Comparison of ENCODE assay signal across 1 cellular context in the genomic region with DNA sequence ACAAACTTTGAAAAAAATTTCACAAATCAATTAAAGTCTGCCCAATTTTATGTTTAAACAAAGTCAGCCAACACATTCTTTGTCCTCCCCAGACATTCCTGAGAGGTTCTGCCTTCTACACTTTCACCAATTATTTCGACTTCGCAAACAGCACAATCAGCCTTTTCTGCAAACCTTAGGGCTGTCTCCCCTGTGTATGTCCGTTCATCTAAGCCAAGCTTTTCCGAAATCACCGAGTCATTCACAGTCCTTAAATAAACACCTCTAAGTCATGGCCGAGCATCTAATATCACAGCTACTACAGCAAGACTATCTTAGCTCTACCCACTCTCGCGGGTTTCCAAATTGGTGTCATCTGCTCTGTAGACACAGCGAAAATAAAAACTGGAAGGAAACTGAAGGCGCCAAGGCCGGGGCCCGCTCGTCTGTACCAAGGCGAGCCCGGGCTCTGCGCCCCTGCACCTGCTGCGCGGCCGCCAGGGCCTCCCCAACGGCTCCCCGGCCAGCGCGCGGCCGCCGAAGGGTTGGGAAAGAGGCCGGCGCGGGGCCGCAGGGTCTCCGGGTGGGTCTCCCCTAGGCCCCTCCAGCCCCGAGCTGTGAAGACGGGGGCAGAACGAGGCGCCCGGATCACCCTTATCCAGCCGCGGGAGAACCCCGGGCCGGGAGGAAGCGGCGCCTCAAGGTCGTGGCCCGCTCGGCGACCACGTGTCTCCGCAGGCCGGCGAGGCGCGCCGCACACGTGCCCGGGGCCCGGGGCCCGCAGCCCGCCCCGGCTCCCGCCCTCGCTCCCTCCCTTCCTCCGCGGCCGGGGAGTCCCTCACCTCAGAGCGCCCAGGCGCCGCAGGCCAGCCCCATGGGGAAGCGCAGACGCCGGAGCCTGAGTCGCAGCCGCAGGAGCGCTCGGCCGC.
TF ChIP-seq lines count a peak whose summit lies in the region.

No MANE protein-coding gene starts in this region.

TF ChIP-seq in K562, 482 proteins besides CTCF, POLR2A, EP300 and RAD21 (continued from another document and continues in another):
- TF ChIP-seq ZNF347 (CRISPR knock-in tag; IDR thresholded peaks at IDR 0.05; ENCODE audit: low read depth) (no peak), PHF8 (IDR thresholded peaks at IDR 0.05; ENCODE audit: borderline replicate concordance, low read length) (0 out of 2 replicates have a peak, but pooled peaks have one; percentile 22), ZNF282 (CRISPR knock-in tag; IDR thresholded peaks at IDR 0.05) (no peak), LEF1 (IDR thresholded peaks at IDR 0.05) (no peak), FOXJ3 (CRISPR knock-in tag; IDR thresholded peaks at IDR 0.05) (no peak), IRF2 (CRISPR knock-in tag; IDR thresholded peaks at IDR 0.05) (peak; percentile 26; the same call in 1 of the 2 replicates), ZNF133 (CRISPR knock-in tag; IDR thresholded peaks at IDR 0.05) (no peak), GABPB2 (CRISPR knock-in tag; conservative IDR thresholded peaks at IDR 0.05) (no peak), NCOA6 (IDR thresholded peaks at IDR 0.05) (no peak), ZZZ3 (IDR thresholded peaks at IDR 0.05) (no peak), GTF2F1 (IDR thresholded peaks at IDR 0.05; ENCODE audit: low read depth, low read length) (no peak), ATF7 (IDR thresholded peaks at IDR 0.05) (peak; percentile 47; the same call in 1 of the 2 replicates), CBX2 (IDR thresholded peaks at IDR 0.05; ENCODE audit: insufficient read depth, low read length, poor library complexity, severe bottlenecking) (no peak), JUND (IDR thresholded peaks at IDR 0.05; ENCODE audit: borderline replicate concordance, low read depth, low read length) (no peak), JUND (tag; IDR thresholded peaks at IDR 0.05; ENCODE audit: borderline replicate concordance, low read depth, low read length) (no peak), GATA2 (CRISPR knock-in tag; IDR thresholded peaks at IDR 0.05) (no peak), DDX20 (tag; IDR thresholded peaks at IDR 0.05; ENCODE audit: low read depth) (no peak), DIDO1 (tag; IDR thresholded peaks at IDR 0.05; ENCODE audit: low read depth) (no peak), KDM5B (IDR thresholded peaks at IDR 0.05; ENCODE audit: insufficient replicate concordance, low read depth, low read length) (no peak), JUNB (CRISPR knock-in tag; conservative IDR thresholded peaks at IDR 0.05) (no peak)
- TF ChIP-seq, protein P1, sequence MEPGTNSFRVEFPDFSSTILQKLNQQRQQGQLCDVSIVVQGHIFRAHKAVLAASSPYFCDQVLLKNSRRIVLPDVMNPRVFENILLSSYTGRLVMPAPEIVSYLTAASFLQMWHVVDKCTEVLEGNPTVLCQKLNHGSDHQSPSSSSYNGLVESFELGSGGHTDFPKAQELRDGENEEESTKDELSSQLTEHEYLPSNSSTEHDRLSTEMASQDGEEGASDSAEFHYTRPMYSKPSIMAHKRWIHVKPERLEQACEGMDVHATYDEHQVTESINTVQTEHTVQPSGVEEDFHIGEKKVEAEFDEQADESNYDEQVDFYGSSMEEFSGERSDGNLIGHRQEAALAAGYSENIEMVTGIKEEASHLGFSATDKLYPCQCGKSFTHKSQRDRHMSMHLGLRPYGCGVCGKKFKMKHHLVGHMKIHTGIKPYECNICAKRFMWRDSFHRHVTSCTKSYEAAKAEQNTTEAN (CRISPR knock-in tag; IDR thresholded peaks at IDR 0.05) = no peak
- TF ChIP-seq, protein P2, sequence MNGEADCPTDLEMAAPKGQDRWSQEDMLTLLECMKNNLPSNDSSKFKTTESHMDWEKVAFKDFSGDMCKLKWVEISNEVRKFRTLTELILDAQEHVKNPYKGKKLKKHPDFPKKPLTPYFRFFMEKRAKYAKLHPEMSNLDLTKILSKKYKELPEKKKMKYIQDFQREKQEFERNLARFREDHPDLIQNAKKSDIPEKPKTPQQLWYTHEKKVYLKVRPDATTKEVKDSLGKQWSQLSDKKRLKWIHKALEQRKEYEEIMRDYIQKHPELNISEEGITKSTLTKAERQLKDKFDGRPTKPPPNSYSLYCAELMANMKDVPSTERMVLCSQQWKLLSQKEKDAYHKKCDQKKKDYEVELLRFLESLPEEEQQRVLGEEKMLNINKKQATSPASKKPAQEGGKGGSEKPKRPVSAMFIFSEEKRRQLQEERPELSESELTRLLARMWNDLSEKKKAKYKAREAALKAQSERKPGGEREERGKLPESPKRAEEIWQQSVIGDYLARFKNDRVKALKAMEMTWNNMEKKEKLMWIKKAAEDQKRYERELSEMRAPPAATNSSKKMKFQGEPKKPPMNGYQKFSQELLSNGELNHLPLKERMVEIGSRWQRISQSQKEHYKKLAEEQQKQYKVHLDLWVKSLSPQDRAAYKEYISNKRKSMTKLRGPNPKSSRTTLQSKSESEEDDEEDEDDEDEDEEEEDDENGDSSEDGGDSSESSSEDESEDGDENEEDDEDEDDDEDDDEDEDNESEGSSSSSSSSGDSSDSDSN (IDR thresholded peaks at IDR 0.05; ENCODE audit: borderline replicate concordance in 1 of 2, low read depth in 2 of 2, low read length in 2 of 2) = no peak
- TF ChIP-seq, protein P3, sequence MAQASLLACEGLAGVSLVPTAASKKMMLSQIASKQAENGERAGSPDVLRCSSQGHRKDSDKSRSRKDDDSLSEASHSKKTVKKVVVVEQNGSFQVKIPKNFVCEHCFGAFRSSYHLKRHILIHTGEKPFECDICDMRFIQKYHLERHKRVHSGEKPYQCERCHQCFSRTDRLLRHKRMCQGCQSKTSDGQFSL (CRISPR knock-in tag; IDR thresholded peaks at IDR 0.05) = no peak
- TF ChIP-seq, protein P3 (tag; IDR thresholded peaks at IDR 0.05) = no peak
- TF ChIP-seq, protein P4, sequence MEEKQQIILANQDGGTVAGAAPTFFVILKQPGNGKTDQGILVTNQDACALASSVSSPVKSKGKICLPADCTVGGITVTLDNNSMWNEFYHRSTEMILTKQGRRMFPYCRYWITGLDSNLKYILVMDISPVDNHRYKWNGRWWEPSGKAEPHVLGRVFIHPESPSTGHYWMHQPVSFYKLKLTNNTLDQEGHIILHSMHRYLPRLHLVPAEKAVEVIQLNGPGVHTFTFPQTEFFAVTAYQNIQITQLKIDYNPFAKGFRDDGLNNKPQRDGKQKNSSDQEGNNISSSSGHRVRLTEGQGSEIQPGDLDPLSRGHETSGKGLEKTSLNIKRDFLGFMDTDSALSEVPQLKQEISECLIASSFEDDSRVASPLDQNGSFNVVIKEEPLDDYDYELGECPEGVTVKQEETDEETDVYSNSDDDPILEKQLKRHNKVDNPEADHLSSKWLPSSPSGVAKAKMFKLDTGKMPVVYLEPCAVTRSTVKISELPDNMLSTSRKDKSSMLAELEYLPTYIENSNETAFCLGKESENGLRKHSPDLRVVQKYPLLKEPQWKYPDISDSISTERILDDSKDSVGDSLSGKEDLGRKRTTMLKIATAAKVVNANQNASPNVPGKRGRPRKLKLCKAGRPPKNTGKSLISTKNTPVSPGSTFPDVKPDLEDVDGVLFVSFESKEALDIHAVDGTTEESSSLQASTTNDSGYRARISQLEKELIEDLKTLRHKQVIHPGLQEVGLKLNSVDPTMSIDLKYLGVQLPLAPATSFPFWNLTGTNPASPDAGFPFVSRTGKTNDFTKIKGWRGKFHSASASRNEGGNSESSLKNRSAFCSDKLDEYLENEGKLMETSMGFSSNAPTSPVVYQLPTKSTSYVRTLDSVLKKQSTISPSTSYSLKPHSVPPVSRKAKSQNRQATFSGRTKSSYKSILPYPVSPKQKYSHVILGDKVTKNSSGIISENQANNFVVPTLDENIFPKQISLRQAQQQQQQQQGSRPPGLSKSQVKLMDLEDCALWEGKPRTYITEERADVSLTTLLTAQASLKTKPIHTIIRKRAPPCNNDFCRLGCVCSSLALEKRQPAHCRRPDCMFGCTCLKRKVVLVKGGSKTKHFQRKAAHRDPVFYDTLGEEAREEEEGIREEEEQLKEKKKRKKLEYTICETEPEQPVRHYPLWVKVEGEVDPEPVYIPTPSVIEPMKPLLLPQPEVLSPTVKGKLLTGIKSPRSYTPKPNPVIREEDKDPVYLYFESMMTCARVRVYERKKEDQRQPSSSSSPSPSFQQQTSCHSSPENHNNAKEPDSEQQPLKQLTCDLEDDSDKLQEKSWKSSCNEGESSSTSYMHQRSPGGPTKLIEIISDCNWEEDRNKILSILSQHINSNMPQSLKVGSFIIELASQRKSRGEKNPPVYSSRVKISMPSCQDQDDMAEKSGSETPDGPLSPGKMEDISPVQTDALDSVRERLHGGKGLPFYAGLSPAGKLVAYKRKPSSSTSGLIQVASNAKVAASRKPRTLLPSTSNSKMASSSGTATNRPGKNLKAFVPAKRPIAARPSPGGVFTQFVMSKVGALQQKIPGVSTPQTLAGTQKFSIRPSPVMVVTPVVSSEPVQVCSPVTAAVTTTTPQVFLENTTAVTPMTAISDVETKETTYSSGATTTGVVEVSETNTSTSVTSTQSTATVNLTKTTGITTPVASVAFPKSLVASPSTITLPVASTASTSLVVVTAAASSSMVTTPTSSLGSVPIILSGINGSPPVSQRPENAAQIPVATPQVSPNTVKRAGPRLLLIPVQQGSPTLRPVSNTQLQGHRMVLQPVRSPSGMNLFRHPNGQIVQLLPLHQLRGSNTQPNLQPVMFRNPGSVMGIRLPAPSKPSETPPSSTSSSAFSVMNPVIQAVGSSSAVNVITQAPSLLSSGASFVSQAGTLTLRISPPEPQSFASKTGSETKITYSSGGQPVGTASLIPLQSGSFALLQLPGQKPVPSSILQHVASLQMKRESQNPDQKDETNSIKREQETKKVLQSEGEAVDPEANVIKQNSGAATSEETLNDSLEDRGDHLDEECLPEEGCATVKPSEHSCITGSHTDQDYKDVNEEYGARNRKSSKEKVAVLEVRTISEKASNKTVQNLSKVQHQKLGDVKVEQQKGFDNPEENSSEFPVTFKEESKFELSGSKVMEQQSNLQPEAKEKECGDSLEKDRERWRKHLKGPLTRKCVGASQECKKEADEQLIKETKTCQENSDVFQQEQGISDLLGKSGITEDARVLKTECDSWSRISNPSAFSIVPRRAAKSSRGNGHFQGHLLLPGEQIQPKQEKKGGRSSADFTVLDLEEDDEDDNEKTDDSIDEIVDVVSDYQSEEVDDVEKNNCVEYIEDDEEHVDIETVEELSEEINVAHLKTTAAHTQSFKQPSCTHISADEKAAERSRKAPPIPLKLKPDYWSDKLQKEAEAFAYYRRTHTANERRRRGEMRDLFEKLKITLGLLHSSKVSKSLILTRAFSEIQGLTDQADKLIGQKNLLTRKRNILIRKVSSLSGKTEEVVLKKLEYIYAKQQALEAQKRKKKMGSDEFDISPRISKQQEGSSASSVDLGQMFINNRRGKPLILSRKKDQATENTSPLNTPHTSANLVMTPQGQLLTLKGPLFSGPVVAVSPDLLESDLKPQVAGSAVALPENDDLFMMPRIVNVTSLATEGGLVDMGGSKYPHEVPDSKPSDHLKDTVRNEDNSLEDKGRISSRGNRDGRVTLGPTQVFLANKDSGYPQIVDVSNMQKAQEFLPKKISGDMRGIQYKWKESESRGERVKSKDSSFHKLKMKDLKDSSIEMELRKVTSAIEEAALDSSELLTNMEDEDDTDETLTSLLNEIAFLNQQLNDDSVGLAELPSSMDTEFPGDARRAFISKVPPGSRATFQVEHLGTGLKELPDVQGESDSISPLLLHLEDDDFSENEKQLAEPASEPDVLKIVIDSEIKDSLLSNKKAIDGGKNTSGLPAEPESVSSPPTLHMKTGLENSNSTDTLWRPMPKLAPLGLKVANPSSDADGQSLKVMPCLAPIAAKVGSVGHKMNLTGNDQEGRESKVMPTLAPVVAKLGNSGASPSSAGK (IDR thresholded peaks at IDR 0.05) = peak; percentile 88
- TF ChIP-seq, protein P5, sequence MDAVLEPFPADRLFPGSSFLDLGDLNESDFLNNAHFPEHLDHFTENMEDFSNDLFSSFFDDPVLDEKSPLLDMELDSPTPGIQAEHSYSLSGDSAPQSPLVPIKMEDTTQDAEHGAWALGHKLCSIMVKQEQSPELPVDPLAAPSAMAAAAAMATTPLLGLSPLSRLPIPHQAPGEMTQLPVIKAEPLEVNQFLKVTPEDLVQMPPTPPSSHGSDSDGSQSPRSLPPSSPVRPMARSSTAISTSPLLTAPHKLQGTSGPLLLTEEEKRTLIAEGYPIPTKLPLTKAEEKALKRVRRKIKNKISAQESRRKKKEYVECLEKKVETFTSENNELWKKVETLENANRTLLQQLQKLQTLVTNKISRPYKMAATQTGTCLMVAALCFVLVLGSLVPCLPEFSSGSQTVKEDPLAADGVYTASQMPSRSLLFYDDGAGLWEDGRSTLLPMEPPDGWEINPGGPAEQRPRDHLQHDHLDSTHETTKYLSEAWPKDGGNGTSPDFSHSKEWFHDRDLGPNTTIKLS (IDR thresholded peaks at IDR 0.05; ENCODE audit: borderline replicate concordance, low read depth) = peak; percentile 71; the same call in 1 of the 2 replicates
- TF ChIP-seq, protein P6, sequence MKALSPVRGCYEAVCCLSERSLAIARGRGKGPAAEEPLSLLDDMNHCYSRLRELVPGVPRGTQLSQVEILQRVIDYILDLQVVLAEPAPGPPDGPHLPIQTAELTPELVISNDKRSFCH (CRISPR knock-in tag; IDR thresholded peaks at IDR 0.05) = no peak
- TF ChIP-seq, protein P6 (tag; IDR thresholded peaks at IDR 0.05) = no peak; the same call in none of the 2 replicates
- TF ChIP-seq, protein P7, sequence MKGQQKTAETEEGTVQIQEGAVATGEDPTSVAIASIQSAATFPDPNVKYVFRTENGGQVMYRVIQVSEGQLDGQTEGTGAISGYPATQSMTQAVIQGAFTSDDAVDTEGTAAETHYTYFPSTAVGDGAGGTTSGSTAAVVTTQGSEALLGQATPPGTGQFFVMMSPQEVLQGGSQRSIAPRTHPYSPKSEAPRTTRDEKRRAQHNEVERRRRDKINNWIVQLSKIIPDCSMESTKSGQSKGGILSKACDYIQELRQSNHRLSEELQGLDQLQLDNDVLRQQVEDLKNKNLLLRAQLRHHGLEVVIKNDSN (CRISPR knock-in tag; IDR thresholded peaks at IDR 0.05) = no peak
- TF ChIP-seq, protein P8, sequence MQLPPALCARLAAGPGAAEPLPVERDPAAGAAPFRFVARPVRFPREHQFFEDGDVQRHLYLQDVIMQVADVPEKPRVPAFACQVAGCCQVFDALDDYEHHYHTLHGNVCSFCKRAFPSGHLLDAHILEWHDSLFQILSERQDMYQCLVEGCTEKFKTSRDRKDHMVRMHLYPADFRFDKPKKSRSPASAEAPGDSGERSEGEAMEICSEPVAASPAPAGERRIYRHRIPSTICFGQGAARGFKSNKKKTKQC (CRISPR knock-in tag; IDR thresholded peaks at IDR 0.05) = 0 out of 2 replicates have a peak, but pooled peaks have one; percentile 71
